ENCODE assay signal across 17 cellular contexts in genomic region chr6:155264704-155265320, GRCh38. TPM values are rescaled to one million over a fixed set of nuclear protein-coding genes. Genes with fewer than 3 reads are reported as not detected.
DNase-seq lines count a peak whose midpoint lies in the region; ATAC-seq and TF ChIP-seq lines count a peak whose summit lies in the region.
"Had no signal": no experiment of that assay in that cellular context is flagged by ENCODE, and none has a peak within 500 bp of the region (broad histone marks: within the 10 kb centered on the region; RNA-seq: fewer than 3 reads in every experiment).

No MANE protein-coding gene starts in this region.

- H3K27ac ChIP-seq in H9 (ENCODE audit: insufficient read length, low read depth, low read length) (no peak overlapping the region), ascending aorta (no peak overlapping the region)

- H2BK15ac ChIP-seq in H9 (ENCODE audit: low read depth, low read length) = no peak overlapping the region

- H3K4me1 ChIP-seq in H9 (ENCODE audit: insufficient read depth, low read length) (no peaks in the 10 kb centered on the region; the same call in 1 of the 2 replicates), skeletal muscle satellite cell (ENCODE audit: control insufficient read depth, insufficient read depth, low read length) (peaks cover 9% of the 10 kb centered on the region), ascending aorta (peaks cover 0 to 3% of the 10 kb centered on the region in 2 donors)

- H3K18ac ChIP-seq in H9 (ENCODE audit: insufficient read length, low read depth, low read length) = no peak overlapping the region

- H3K36me3 Mint-ChIP-seq in H9 (ENCODE audit: insufficient read depth in 1 of 3, low read depth in 3 of 3) = peaks cover 25 to 46% (median 30%) of the 10 kb centered on the region in 3 experiments
- peaks cover 9% of the 10 kb centered on the region for H3K36me3 Mint-ChIP-seq in T-helper 17 cell (ENCODE audit: low read depth)

- H3K56ac ChIP-seq in H9 (ENCODE audit: insufficient read length, low read depth, low read length) = no peak overlapping the region

- no peak overlapping the region for H4K91ac ChIP-seq in H9 (ENCODE audit: insufficient read length, low read depth, low read length)

- H3T11ph ChIP-seq in H9 (ENCODE audit: low read length) = no peak overlapping the region

- H3K23me2 ChIP-seq in H9 (ENCODE audit: insufficient read length, low read depth, low read length, poor library complexity, severe bottlenecking) = no peaks in the 10 kb centered on the region

- no peaks in the 10 kb centered on the region for H4K20me1 ChIP-seq in H9 (ENCODE audit: control insufficient read depth, insufficient read depth, insufficient read length)

- H3K4me2 ChIP-seq in H9 (ENCODE audit: insufficient read depth, insufficient read length, low read length) = no peak overlapping the region
- H3K4me2 ChIP-seq in skeletal muscle satellite cell (ENCODE audit: low read length) = no peak overlapping the region

- H3K9me3 Mint-ChIP-seq in H9 = peaks cover 0 to 3% of the 10 kb centered on the region in 2 experiments; a peak in 2 of 5 replicates
- H3K9me3 Mint-ChIP-seq: naive thymus-derived CD4-positive, alpha-beta T cell; stimulated activated memory B cell treated with anti-CD40 and anti-IgM and Interleukin-4, amounts not matched to agents 10 μg/mL and 1 μg/mL and 100 μg/mL, for 72 hours had no signal

- WGBS in H9 (ENCODE audit: extremely low coverage, insufficient read length, low lambda C conversion rate) = no CpG with 5 or more reads among the region's 9 CpGs

- no peak overlapping the region for H3K4ac ChIP-seq in H9 (ENCODE audit: low read depth, low read length)

- intact Hi-C loops in ascending aorta (cut with DNase I) = no loop called here

- H3K9me3 ChIP-seq in H9 (ENCODE audit: control insufficient read depth, low read depth, low read length) = no peaks in the 10 kb centered on the region
- H3K9me3 ChIP-seq in T-helper 17 cell (ENCODE audit: control insufficient read depth, low read length, poor library complexity, severe bottlenecking) = no peaks in the 10 kb centered on the region
- no peaks in the 10 kb centered on the region for H3K9me3 ChIP-seq in skeletal muscle satellite cell (replicated peaks; ENCODE audit: low read length)
- no peaks in the 10 kb centered on the region for H3K9me3 ChIP-seq in ascending aorta

- no peaks in the 10 kb centered on the region for H3K79me1 ChIP-seq in H9 (ENCODE audit: insufficient read depth, low read depth, low read length, poor library complexity, severe bottlenecking)

- no peak overlapping the region for H4K5ac ChIP-seq in H9 (ENCODE audit: insufficient read length, low read depth, low read length)

- H3K36me3 ChIP-seq in skeletal muscle satellite cell (ENCODE audit: insufficient read depth, low read length) (peaks cover 6% of the 10 kb centered on the region), ascending aorta (peaks cover 3 to 5% of the 10 kb centered on the region in 2 donors)

- no peak overlapping the region for H3K4me3 Mint-ChIP-seq in H9
- H3K4me3 Mint-ChIP-seq in T-helper 17 cell = peak overlapping the region; percentile 25
- H3K4me3 Mint-ChIP-seq: naive thymus-derived CD4-positive, alpha-beta T cell; stimulated activated memory B cell treated with anti-CD40 and anti-IgM and Interleukin-4, amounts not matched to agents 10 μg/mL and 1 μg/mL and 100 μg/mL, for 72 hours had no signal

- H3K4me3 ChIP-seq in skeletal muscle satellite cell (ENCODE audit: low read length) = no peak overlapping the region
- H3K4me3 ChIP-seq in ascending aorta = no peak overlapping the region

- no peak overlapping the region for H4K8ac ChIP-seq in H9 (replicated peaks; ENCODE audit: insufficient read length, low read depth, low read length)

- 0 out of 2 replicates have a peak, but pooled peaks cover 3% of the 10 kb centered on the region for H3K79me2 ChIP-seq in H9 (ENCODE audit: insufficient read depth, low read length)

- H3K27me3 Mint-ChIP-seq in H9 (ENCODE audit: low read depth) (no peaks in the 10 kb centered on the region), T-helper 17 cell (no peaks in the 10 kb centered on the region)
- H3K27me3 Mint-ChIP-seq: naive thymus-derived CD4-positive, alpha-beta T cell; stimulated activated memory B cell treated with anti-CD40 and anti-IgM and Interleukin-4, amounts not matched to agents 10 μg/mL and 1 μg/mL and 100 μg/mL, for 72 hours had no signal

- H3K27me3 ChIP-seq in H9 (ENCODE audit: insufficient read depth, low read length) (no peaks in the 10 kb centered on the region), skeletal muscle satellite cell (ENCODE audit: control insufficient read depth, insufficient read depth, low read length) (no peaks in the 10 kb centered on the region), ascending aorta (no peaks in the 10 kb centered on the region)

- ATAC-seq in T-helper 17 cell = no peak
- no peak for ATAC-seq in GM21360 (IDR thresholded peaks at IDR 0.05; ENCODE audit: unreplicated experiment)
- no peak for ATAC-seq in GM21423 (IDR thresholded peaks at IDR 0.05; ENCODE audit: unreplicated experiment)
- ATAC-seq: naive thymus-derived CD4-positive, alpha-beta T cell; stimulated activated memory B cell treated with anti-CD40 and anti-IgM and Interleukin-4, amounts not matched to agents 10 μg/mL and 1 μg/mL and 100 μg/mL, for 72 hours had no signal

- H3K23ac ChIP-seq in H9 (ENCODE audit: insufficient read length, low read depth, low read length) = no peak overlapping the region

- no peak for DNase-seq in H9
- DNase-seq in T-helper 17 cell = no peak
- peak; percentile 17 for DNase-seq in fibroblast of peridontal ligament (ENCODE audit: extremely low read depth)
- DNase-seq in ascending aorta (ENCODE audit: low spot score in 2 of 2) = no peak
- DNase-seq: activated CD4-positive, alpha-beta T cell treated with anti-CD3 and anti-CD28 coated beads, Interleukin-2, amount 50 U/mL, for 48 hours; activated effector memory CD4-positive, alpha-beta T cell treated with Interleukin-2 at 50 U/mL for 16 hours; effector CD4-positive, alpha-beta T cell; Kasumi-1; naive thymus-derived CD4-positive, alpha-beta T cell; NCI-H187 treated with DMSO at 0.1 percent for 48 hours; retina; stimulated activated CD4-positive, alpha-beta T cell treated with anti-CD3 and anti-CD28 coated beads, Interleukin-4, amount 100 ng/mL, for 4 hours had no signal

- H2AFZ ChIP-seq in H9 (ENCODE audit: low read length) = no peak overlapping the region

- H3K4me1 Mint-ChIP-seq in H9 = peaks cover 31 to 37% of the 10 kb centered on the region in 2 experiments
- peaks cover 22% of the 10 kb centered on the region for H3K4me1 Mint-ChIP-seq in T-helper 17 cell

- H3K9ac ChIP-seq in H9 (ENCODE audit: extremely low read depth, insufficient read length, low read length) = no peak overlapping the region
- peak overlapping the region; percentile 1 for H3K9ac ChIP-seq in skeletal muscle satellite cell (ENCODE audit: low read depth, low read length)

- no peak overlapping the region for H2AK5ac ChIP-seq in H9 (ENCODE audit: insufficient read length, low read length)

- H3K27ac Mint-ChIP-seq in H9 (peak overlapping the region in 2 of 3 experiments; percentile 26 to 80; a peak in 1 of 7 replicates), T-helper 17 cell (peak overlapping the region; percentile 70)
- H3K27ac Mint-ChIP-seq: stimulated activated memory B cell treated with anti-CD40 and anti-IgM and Interleukin-4, amounts not matched to agents 10 μg/mL and 1 μg/mL and 100 μg/mL, for 72 hours had no signal

- H3K14ac ChIP-seq in H9 (ENCODE audit: insufficient read depth, low read length) = no peak overlapping the region

- H2BK5ac ChIP-seq in H9 (ENCODE audit: insufficient read length, low read length) = no peak overlapping the region

- H2BK20ac ChIP-seq in H9 (ENCODE audit: low read depth, low read length, poor library complexity, severe bottlenecking) = no peak overlapping the region

- H2BK12ac ChIP-seq in H9 (ENCODE audit: insufficient read length, low read depth, low read length) = no peak overlapping the region

- no peak overlapping the region for H2BK120ac ChIP-seq in H9 (ENCODE audit: low read depth, low read length, poor library complexity, severe bottlenecking)

- no peak for TF ChIP-seq CTCF in H9 (conservative IDR thresholded peaks at IDR 0.05)
- no peak for TF ChIP-seq CTCF in ascending aorta (IDR thresholded peaks at IDR 0.05)

RNA-seq across cellular contexts. Expression of gene CLDN20, which starts 1.0 kb away (rescaled TPM):
- total RNA-seq in H9 (2021) (not detected in 2 replicates), T-helper 17 cell (not detected), ascending aorta (not detected)
- not detected in 2 replicates for total RNA-seq in skeletal muscle satellite cell (2012; rRNA removed)
- total RNA-seq: H1; naive thymus-derived CD4-positive, alpha-beta T cell had no signal

RNA-seq across cellular contexts. Expression of gene TFB1M, which starts 49.5 kb away (rescaled TPM):
- total RNA-seq in H9 (2021) (28.6 and 31.5 TPM in 2 replicates), T-helper 17 cell (10 to 100 TPM; 13.7 to 16.6 TPM), ascending aorta (2.9 TPM)
- 22.3 and 26.0 TPM in 2 replicates for total RNA-seq in skeletal muscle satellite cell (2012; rRNA removed)
